Comparison of ENCODE assay signal across 1 cellular context in genomic region chr11:77171885-77172665, GRCh38.
TF ChIP-seq lines count a peak whose summit lies in the region.

No MANE protein-coding gene starts in this region.

TF ChIP-seq in HepG2, 621 proteins besides CTCF, POLR2A, EP300 and RAD21 (continued from another document and continues in another):
- TF ChIP-seq ZBTB4 (CRISPR knock-in tag; IDR thresholded peaks at IDR 0.05; ENCODE audit: borderline replicate concordance) (no peak), ZNF749 (CRISPR knock-in tag; IDR thresholded peaks at IDR 0.05; ENCODE audit: borderline replicate concordance) (no peak), FOXM1 (CRISPR knock-in tag; IDR thresholded peaks at IDR 0.05) (no peak), NFAT5 (CRISPR knock-in tag; IDR thresholded peaks at IDR 0.05) (no peak), BCLAF1 (IDR thresholded peaks at IDR 0.05) (no peak), REXO4 (CRISPR knock-in tag; IDR thresholded peaks at IDR 0.05; ENCODE audit: borderline replicate concordance) (no peak), BORCS8-MEF2B (CRISPR knock-in tag; IDR thresholded peaks at IDR 0.05) (no peak), ZNF512 (CRISPR knock-in tag; IDR thresholded peaks at IDR 0.05) (no peak), THAP7 (CRISPR knock-in tag; IDR thresholded peaks at IDR 0.05) (no peak), RFX3 (CRISPR knock-in tag; IDR thresholded peaks at IDR 0.05) (no peak), ZNF143 (CRISPR knock-in tag; IDR thresholded peaks at IDR 0.05) (no peak), KDM2A (CRISPR knock-in tag; IDR thresholded peaks at IDR 0.05; ENCODE audit: borderline replicate concordance, low read depth) (no peak), TFAP4 (IDR thresholded peaks at IDR 0.05; ENCODE audit: borderline replicate concordance, low read depth) (no peak; the same call in 1 of the 2 replicates), ZNF224 (CRISPR knock-in tag; IDR thresholded peaks at IDR 0.05) (no peak), MED1 (CRISPR knock-in tag; IDR thresholded peaks at IDR 0.05) (peak; percentile 30; the same call in 1 of the 2 replicates), ZNF704 (CRISPR knock-in tag; IDR thresholded peaks at IDR 0.05; ENCODE audit: borderline replicate concordance) (no peak), ZFY (CRISPR knock-in tag; IDR thresholded peaks at IDR 0.05) (no peak), REPIN1 (CRISPR knock-in tag; IDR thresholded peaks at IDR 0.05; ENCODE audit: borderline replicate concordance, low read depth) (no peak), ZNF343 (CRISPR knock-in tag; IDR thresholded peaks at IDR 0.05) (peak; percentile 58; the same call in 1 of the 2 replicates), FOSL2 (CRISPR knock-in tag; IDR thresholded peaks at IDR 0.05) (peak; percentile 22; the same call in 1 of the 2 replicates), SNAPC5 (CRISPR knock-in tag; IDR thresholded peaks at IDR 0.05; ENCODE audit: borderline replicate concordance) (no peak), ZNF567 (CRISPR knock-in tag; IDR thresholded peaks at IDR 0.05; ENCODE audit: borderline replicate concordance) (no peak), LRRFIP1 (CRISPR knock-in tag; conservative IDR thresholded peaks at IDR 0.05) (no peak), ZBTB38 (CRISPR knock-in tag; IDR thresholded peaks at IDR 0.05) (no peak), ZNF460 (CRISPR knock-in tag; IDR thresholded peaks at IDR 0.05; ENCODE audit: borderline replicate concordance) (no peak), SOX6 (IDR thresholded peaks at IDR 0.05) (no peak), SOX6 (CRISPR knock-in tag; IDR thresholded peaks at IDR 0.05) (no peak; the same call in 1 of the 2 replicates), BCL3 (CRISPR knock-in tag; IDR thresholded peaks at IDR 0.05) (no peak), ZNF644 (CRISPR knock-in tag; IDR thresholded peaks at IDR 0.05; ENCODE audit: low read depth) (no peak), RFXANK (CRISPR knock-in tag; IDR thresholded peaks at IDR 0.05) (no peak), MEF2D (CRISPR knock-in tag; IDR thresholded peaks at IDR 0.05) (peak; percentile 39; the same call in 1 of the 2 replicates), ZNF24 (IDR thresholded peaks at IDR 0.05) (no peak), HNRNPLL (IDR thresholded peaks at IDR 0.05; ENCODE audit: low read depth, low read length, poor library complexity, severe bottlenecking) (no peak), ZNF124 (CRISPR knock-in tag; IDR thresholded peaks at IDR 0.05) (no peak), GATAD1 (CRISPR knock-in tag; IDR thresholded peaks at IDR 0.05) (no peak), PPARG (CRISPR knock-in tag; conservative IDR thresholded peaks at IDR 0.05) (peak; percentile 88), ZNF558 (CRISPR knock-in tag; IDR thresholded peaks at IDR 0.05; ENCODE audit: borderline replicate concordance) (no peak)
